ENCODE assay signal across 8 cellular contexts in genomic region chr2:12493031-12493513, GRCh38.
DNase-seq lines count a peak whose midpoint lies in the region; ATAC-seq, FAIRE-seq and TF ChIP-seq lines count a peak whose summit lies in the region.

No MANE protein-coding gene starts in this region.

- H3K79me2 ChIP-seq in HepG2 (ENCODE audit: insufficient read depth, low read length): no peaks in the 10 kb centered on the region

- BruUV-seq in HepG2 (replicated peaks; lab: Mats Ljungman, UMichigan): no TSS peak

- TF ChIP-seq RAD21 in HepG2 (CRISPR knock-in tag; IDR thresholded peaks at IDR 0.05): no peak

- peaks cover 6% of the 10 kb centered on the region for H3K4me1 ChIP-seq in adipocyte (ENCODE audit: control insufficient read depth, insufficient read depth, low read length)
- H3K4me1 ChIP-seq in HepG2 (ENCODE audit: insufficient read depth, low read length): no peaks in the 10 kb centered on the region

- H3K4me3 ChIP-seq in NB4 (ENCODE audit: low read depth, low read length): no peak overlapping the region
- no peak overlapping the region for H3K4me3 ChIP-seq in adipocyte (ENCODE audit: low read length)
- H3K4me3 ChIP-seq in HepG2 (replicated peaks in 1 of 3; ENCODE audit: insufficient read depth in 1 of 3, low read depth in 2 of 3, low read length in 3 of 3): no peak overlapping the region

- no peak overlapping the region for H3K4me2 ChIP-seq in HepG2 (ENCODE audit: low read depth, low read length)

- no peaks in the 10 kb centered on the region for H3K36me3 ChIP-seq in adipocyte (ENCODE audit: control insufficient read depth, insufficient read depth, low read length, severe bottlenecking)
- H3K36me3 ChIP-seq in HepG2 (replicated peaks in 1 of 2; ENCODE audit: control insufficient read depth in 1 of 2, insufficient read depth in 2 of 2, low read length in 2 of 2): no peaks in the 10 kb centered on the region

- TF ChIP-seq CTCF in NB4 (IDR thresholded peaks at IDR 0.05; ENCODE audit: low read depth, low read length): no peak
- no peak for TF ChIP-seq CTCF in HepG2 (CRISPR knock-in tag; IDR thresholded peaks at IDR 0.05)

- POLR2A ChIA-PET in HepG2 (lab: Yijun Ruan, JAX): no interaction called here

- no peak for FAIRE-seq in HepG2 (lab: Jason Lieb, UNC)

- TF ChIP-seq EP300 in HepG2 (IDR thresholded peaks at IDR 0.05; ENCODE audit: low read depth in 2 of 2, low read length in 2 of 2) (no peak), HepG2 (CRISPR knock-in tag; IDR thresholded peaks at IDR 0.05; ENCODE audit: borderline replicate concordance) (no peak)

- ATAC-seq in GM19397 (IDR thresholded peaks at IDR 0.05; ENCODE audit: unreplicated experiment) (no peak), HepG2 (no peak; the same call in 2 of the 3 replicates)

- CTCF ChIA-PET in HepG2 (lab: Yijun Ruan, JAX; ENCODE audit: low intra/inter-chr PET ratio, low total read pairs): no interaction called here

- 49% methylated on average over 9 of the region's 9 CpGs for WGBS in HepG2 (ENCODE audit: low lambda C conversion rate)

- H3K27me3 ChIP-seq in adipocyte (replicated peaks; ENCODE audit: control insufficient read depth, insufficient read depth, low read length) (no peaks in the 10 kb centered on the region), HepG2 (ENCODE audit: control insufficient read depth in 1 of 2, insufficient read depth in 2 of 2, low read length in 2 of 2) (no peaks in the 10 kb centered on the region)

- H3K9me3 ChIP-seq in adipocyte (ENCODE audit: control insufficient read depth, low read length) (no peaks in the 10 kb centered on the region), HepG2 (ENCODE audit: low read length) (no peaks in the 10 kb centered on the region)

- H3K27ac ChIP-seq in HepG2 (ENCODE audit: extremely low read length, insufficient read depth, low read length): no peak overlapping the region

- no peak overlapping the region for H2AFZ ChIP-seq in HepG2 (ENCODE audit: low read length)

- H4K20me1 ChIP-seq in HepG2 (ENCODE audit: insufficient read depth, low read length): no peaks in the 10 kb centered on the region

- TF ChIP-seq POLR2A in NB4 (IDR thresholded peaks at IDR 0.05; ENCODE audit: extremely low read depth, insufficient read length) (no peak), HepG2 (IDR thresholded peaks at IDR 0.05; ENCODE audit: insufficient read depth in 1 of 2, low read depth in 2 of 2, low read length in 2 of 2) (no peak)

- H3K9ac ChIP-seq in adipocyte (ENCODE audit: low read length) (no peak overlapping the region), HepG2 (ENCODE audit: insufficient read depth, low read depth, low read length) (no peak overlapping the region)

- intact Hi-C loops in HepG2 (cut with micrococcal nuclease; ENCODE audit: unreplicated experiment): no loop called here

- in situ Hi-C loops in HepG2 (cut with HindIII; ENCODE audit: extremely low pct_ligation_motif_present, low pct_unique_long_range_greater_than_20kb): no loop called here

- DNase-seq in Ammon's horn (ENCODE audit: low spot score) (peak; percentile 14), NB4 (ENCODE audit: low read depth) (peak; percentile 46), adipocyte (ENCODE audit: low read depth) (peak; percentile 38), kidney glomerular epithelial cell (lab: John Stamatoyannopoulos, UW) (peak; percentile 96), NAMALWA (ENCODE audit: low spot score) (no peak), SW 1271 (lab: John Stamatoyannopoulos, UW) (no peak), HepG2 (ENCODE audit: low spot score) (no peak)

TF ChIP-seq in HepG2, 621 proteins besides CTCF, POLR2A, EP300 and RAD21:
- TF ChIP-seq MLLT10 (CRISPR knock-in tag; IDR thresholded peaks at IDR 0.05): no peak
- TF ChIP-seq HNRNPLL (IDR thresholded peaks at IDR 0.05; ENCODE audit: low read depth, low read length, poor library complexity, severe bottlenecking): no peak
- no peak for TF ChIP-seq ZNF296 (CRISPR knock-in tag; conservative IDR thresholded peaks at IDR 0.05)
- TF ChIP-seq ZEB1 (IDR thresholded peaks at IDR 0.05; ENCODE audit: insufficient replicate concordance, low read depth): no peak
- no peak for TF ChIP-seq ZNF44 (CRISPR knock-in tag; IDR thresholded peaks at IDR 0.05)
- no peak for TF ChIP-seq ZNF142 (CRISPR knock-in tag; IDR thresholded peaks at IDR 0.05)
- no peak for TF ChIP-seq ATF7 (IDR thresholded peaks at IDR 0.05)
- TF ChIP-seq ATF7 (CRISPR knock-in tag; IDR thresholded peaks at IDR 0.05): no peak
- TF ChIP-seq TEAD2 (CRISPR knock-in tag; IDR thresholded peaks at IDR 0.05): no peak
- no peak for TF ChIP-seq FIP1L1 (IDR thresholded peaks at IDR 0.05; ENCODE audit: borderline replicate concordance, insufficient read depth, low read depth, low read length)
- no peak for TF ChIP-seq ARID4A (CRISPR knock-in tag; IDR thresholded peaks at IDR 0.05; ENCODE audit: borderline replicate concordance)
- no peak for TF ChIP-seq HDAC1 (CRISPR knock-in tag; IDR thresholded peaks at IDR 0.05)

Comparison
In these comparisons a context has a peak if more than half of its experiments do, and no peak if none do; other contexts are left out.
1. DNase-seq: peak in Ammon's horn (single experiment), NB4 (single experiment), adipocyte (single experiment) and kidney glomerular epithelial cell (single experiment); none in NAMALWA (single experiment), SW 1271 (0 of 2) and HepG2 (single experiment).